ENCODE assay signal across 1 cellular context in the genomic region with DNA sequence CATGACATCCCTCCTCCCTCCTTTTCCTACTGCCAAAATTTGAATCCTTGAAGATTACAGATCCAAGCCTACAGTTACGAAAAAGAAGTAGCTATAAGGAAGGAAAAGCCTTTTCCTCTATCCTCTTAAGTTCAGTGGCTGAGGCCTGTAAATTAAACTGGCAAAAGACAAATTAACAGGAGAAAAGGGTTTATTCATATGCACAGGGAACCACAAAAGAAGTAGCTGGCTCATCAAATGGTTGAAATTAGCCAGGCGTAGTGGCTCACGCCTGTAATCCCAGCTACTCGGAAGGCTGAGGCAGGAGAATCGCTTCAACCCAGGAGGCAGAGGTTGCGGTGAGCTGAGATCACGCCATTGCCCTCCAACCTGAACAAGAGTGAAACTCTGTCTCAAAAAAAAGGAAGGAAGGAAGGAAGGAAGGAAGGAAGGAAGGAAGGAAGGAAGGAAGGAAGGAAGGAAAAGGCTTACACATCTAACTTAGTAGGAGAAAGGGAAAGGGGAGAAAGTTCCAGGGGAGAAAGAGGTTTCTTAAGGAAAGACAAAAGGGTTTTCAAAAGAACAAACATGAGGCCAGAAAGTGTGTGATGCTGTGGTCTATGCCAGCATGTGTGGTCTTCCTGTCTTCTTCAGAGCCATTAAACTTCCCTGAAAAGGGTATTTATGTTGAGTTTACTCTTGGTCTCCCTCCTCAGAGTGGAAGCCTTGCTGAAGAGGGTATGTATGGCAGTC.
A peak's percentile ranks its signal among the peaks of the same experiment; 100 is the strongest.
TF ChIP-seq lines count a peak whose summit lies in the region.

No MANE protein-coding gene starts in this region.

TF ChIP-seq in HEK293, 187 proteins besides CTCF, POLR2A, EP300 and RAD21 (continued from another document):
- TF ChIP-seq ZNF513 (tag by site-specific recombination; IDR thresholded peaks at IDR 0.05): no peak
- TF ChIP-seq ZNF266 (tag by site-specific recombination; IDR thresholded peaks at IDR 0.05; ENCODE audit: low read depth): no peak
- no peak for TF ChIP-seq ZNF670 (tag by site-specific recombination; IDR thresholded peaks at IDR 0.05; ENCODE audit: low read depth)
- no peak for TF ChIP-seq YY2 (tag by site-specific recombination; IDR thresholded peaks at IDR 0.05)
- TF ChIP-seq ZNF785 (tag by site-specific recombination; IDR thresholded peaks at IDR 0.05): no peak
- no peak for TF ChIP-seq ZNF354C (tag by site-specific recombination; IDR thresholded peaks at IDR 0.05; ENCODE audit: borderline replicate concordance, low read depth)
- TF ChIP-seq PRDM1 (tag by site-specific recombination; IDR thresholded peaks at IDR 0.05): peak; percentile 77
- TF ChIP-seq ZNF530 (tag by site-specific recombination; IDR thresholded peaks at IDR 0.05; ENCODE audit: low read depth): no peak
- TF ChIP-seq KLF1 (tag by site-specific recombination; IDR thresholded peaks at IDR 0.05): no peak
- no peak for TF ChIP-seq ZNF747 (tag by site-specific recombination; IDR thresholded peaks at IDR 0.05)
- TF ChIP-seq ZBTB7A (tag by site-specific recombination; IDR thresholded peaks at IDR 0.05; ENCODE audit: low read depth): no peak
- TF ChIP-seq KLF9 (tag by site-specific recombination; IDR thresholded peaks at IDR 0.05; ENCODE audit: low read depth): no peak
